In the genomic region with DNA sequence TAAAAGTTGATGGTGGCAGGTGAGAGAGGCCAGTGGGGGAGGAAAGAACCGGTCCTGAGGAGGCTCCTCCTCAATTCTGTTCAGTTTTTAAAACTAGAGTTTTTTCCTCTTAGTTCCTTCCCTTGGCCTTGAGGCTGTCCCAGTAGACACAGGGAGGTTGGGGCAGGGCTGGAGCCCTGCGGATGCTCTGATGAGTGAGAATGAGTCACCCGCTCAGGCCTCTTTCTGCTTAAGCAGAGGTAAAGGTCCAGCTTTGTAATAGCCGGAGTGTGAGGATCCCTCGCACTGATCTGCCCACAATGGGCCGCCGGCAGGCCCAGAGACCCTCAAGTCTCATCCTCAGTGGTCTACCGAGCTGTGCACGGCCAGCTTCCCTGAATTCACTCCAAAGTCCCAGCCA, we compare ENCODE assay signal across 1 cellular context.
TF ChIP-seq lines count a peak whose summit lies in the region.

No MANE protein-coding gene starts in this region.

TF ChIP-seq in HepG2, 621 proteins besides CTCF, POLR2A, EP300 and RAD21 (continued from another document):
- TF ChIP-seq ZFP37 (CRISPR knock-in tag; IDR thresholded peaks at IDR 0.05; ENCODE audit: borderline replicate concordance) (no peak), YEATS2 (CRISPR knock-in tag; IDR thresholded peaks at IDR 0.05; ENCODE audit: borderline replicate concordance) (peak; percentile 24; the same call in 1 of the 2 replicates)
TF ChIP-seq in HepG2: peak in this region for 7.
